In the genomic region with DNA sequence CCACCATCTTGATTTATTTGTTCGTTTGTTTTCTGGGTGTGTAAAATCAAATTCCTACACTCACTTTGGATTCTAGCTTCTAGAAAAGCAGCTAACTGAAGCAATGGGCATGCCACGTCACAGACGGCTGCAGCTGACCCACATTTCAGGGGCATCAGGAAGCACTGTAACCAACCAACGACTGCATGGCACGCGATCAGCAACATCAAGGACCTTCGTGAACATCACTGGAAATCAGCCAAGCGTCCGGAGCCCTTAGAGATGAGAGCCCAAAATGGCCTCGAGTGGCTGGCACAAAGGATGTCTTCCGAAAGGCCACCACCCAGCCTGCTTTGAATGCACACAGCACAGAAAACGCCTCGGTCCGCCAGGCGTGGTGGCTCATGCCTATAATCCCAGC, we compare ENCODE assay signal across 28 cellular contexts.
"Had no signal": no experiment of that assay in that cellular context is flagged by ENCODE, and none has a peak within 500 bp of the region (broad histone marks: within the 10 kb centered on the region; RNA-seq: fewer than 3 reads in every experiment).

No MANE protein-coding gene starts in this region.

- H3K9me3 Mint-ChIP-seq: activated CD4-positive, alpha-beta T cell treated with anti-CD3 and anti-CD28 coated beads, Interleukin-2, amount 10 ng/mL, durations not matched to agents 7 days and 5 days; activated naive CD4-positive, alpha-beta T cell treated with anti-CD3 and anti-CD28 coated beads, Interleukin-2, amount 50 U/mL, for 24 hours; activated naive CD8-positive, alpha-beta T cell treated with anti-CD3 and anti-CD28 coated beads, Interleukin-2, amount 10 ng/mL, durations not matched to agents 7 days and 5 days; activated T-cell treated with anti-CD3 and anti-CD28 coated beads, Interleukin-2, amount 50 U/mL, for 24 hours; activated T-helper 2 cell treated with anti-CD3 and anti-CD28 coated beads, Interferon-gamma antibody, Interleukin-2, Interleukin-4, amounts not matched to agents 10 μg/mL and 5 μg/mL and 100 μg/mL, durations not matched to agents 14 hours and 24 hours and 36 hours had no signal

- H3K27ac ChIP-seq: brain microvascular endothelial cell, VCaP had no signal

- H3K36me3 Mint-ChIP-seq: activated naive CD4-positive, alpha-beta T cell treated with anti-CD3 and anti-CD28 coated beads, Interleukin-2, amount 50 U/mL, for 24 hours; activated naive CD8-positive, alpha-beta T cell treated with anti-CD3 and anti-CD28 coated beads, Interleukin-2, amount 10 ng/mL, durations not matched to agents 7 days and 5 days had no signal

- H3K27me3 Mint-ChIP-seq: activated CD4-positive, alpha-beta T cell treated with anti-CD3 and anti-CD28 coated beads, Interleukin-2, amount 10 ng/mL, durations not matched to agents 7 days and 5 days had no signal

- H3K4me1 Mint-ChIP-seq: activated CD4-positive, alpha-beta T cell treated with anti-CD3 and anti-CD28 coated beads, Interleukin-2, amount 10 ng/mL, durations not matched to agents 7 days and 5 days; activated naive CD4-positive, alpha-beta T cell treated with anti-CD3 and anti-CD28 coated beads, Interleukin-2, amount 50 U/mL, for 24 hours; activated naive CD8-positive, alpha-beta T cell treated with anti-CD3 and anti-CD28 coated beads, Interleukin-2, amount 10 ng/mL, durations not matched to agents 7 days and 5 days had no signal

- H3K27me3 ChIP-seq: brain microvascular endothelial cell had no signal

- H3K27ac Mint-ChIP-seq: activated CD4-positive, alpha-beta T cell treated with anti-CD3 and anti-CD28 coated beads, Interleukin-2, amount 10 ng/mL, durations not matched to agents 7 days and 5 days; activated CD8-positive, alpha-beta T cell treated with anti-CD3 and anti-CD28 coated beads, Interleukin-2, amount 10 ng/mL, durations not matched to agents 7 days and 5 days; activated naive CD4-positive, alpha-beta T cell treated with anti-CD3 and anti-CD28 coated beads, Interleukin-2, amount 50 U/mL, for 24 hours; activated naive CD8-positive, alpha-beta T cell treated with anti-CD3 and anti-CD28 coated beads, Interleukin-2, amount 10 ng/mL, durations not matched to agents 7 days and 5 days; activated T-cell treated with anti-CD3 and anti-CD28 coated beads, Interleukin-2, amount 50 U/mL, for 24 hours; activated T-helper 2 cell treated with anti-CD3 and anti-CD28 coated beads, Interferon-gamma antibody, Interleukin-2, Interleukin-4, amounts not matched to agents 10 μg/mL and 5 μg/mL and 100 μg/mL, durations not matched to agents 14 hours and 24 hours and 36 hours had no signal

- DNase-seq: activated CD4-positive, alpha-beta T cell treated with anti-CD3 and anti-CD28 coated beads, Interleukin-2, amount 10 ng/mL, durations not matched to agents 7 days and 5 days; activated CD4-positive, alpha-beta T cell treated with anti-CD3 and anti-CD28 coated beads, Interleukin-2, amount 50 U/mL, for 48 hours; activated CD4-positive, CD25-positive, alpha-beta regulatory T cell; activated CD8-positive, alpha-beta T cell treated with anti-CD3 and anti-CD28 coated beads, Interleukin-2, amount 10 ng/mL, durations not matched to agents 7 days and 5 days; activated gamma-delta T cell; activated naive CD4-positive, alpha-beta T cell treated with Interleukin-2 at 50 U/mL for 16 hours; activated naive CD8-positive, alpha-beta T cell treated with anti-CD3 and anti-CD28 coated beads, Interleukin-2, amount 10 ng/mL, durations not matched to agents 7 days and 5 days; activated T-cell treated with anti-CD3 and anti-CD28 coated beads, Interleukin-2, amount 50 U/mL, for 24 hours; aorta; brain microvascular endothelial cell; central memory CD4-positive, alpha-beta T cell; NCI-H1105 treated with DMSO at 0.1 percent for 48 hours; NCI-H1436; NCI-H1694; NCI-H1930; NCI-H2107; NCI-H2171; NCI-H510A treated with DMSO at 0.1 percent for 48 hours; NCI-H526 treated with DMSO at 0.1 percent for 48 hours; NCI-H774; SIG-M5; SW 1271; T-helper 1 cell; T-helper 2 cell; T-helper 9 cell had no signal

- H3K36me3 ChIP-seq: brain microvascular endothelial cell had no signal

- H3K4me3 Mint-ChIP-seq: activated CD4-positive, alpha-beta T cell treated with anti-CD3 and anti-CD28 coated beads, Interleukin-2, amount 10 ng/mL, durations not matched to agents 7 days and 5 days; activated CD8-positive, alpha-beta T cell treated with anti-CD3 and anti-CD28 coated beads, Interleukin-2, amount 10 ng/mL, durations not matched to agents 7 days and 5 days; activated naive CD4-positive, alpha-beta T cell treated with anti-CD3 and anti-CD28 coated beads, Interleukin-2, amount 50 U/mL, for 24 hours; activated naive CD8-positive, alpha-beta T cell treated with anti-CD3 and anti-CD28 coated beads, Interleukin-2, amount 10 ng/mL, durations not matched to agents 7 days and 5 days; activated T-cell treated with anti-CD3 and anti-CD28 coated beads, Interleukin-2, amount 50 U/mL, for 24 hours had no signal
